ENCODE assay signal across 22 cellular contexts in genomic region chr7:148335790-148336189, GRCh38.
DNase-seq lines count a peak whose midpoint lies in the region; ATAC-seq and TF ChIP-seq lines count a peak whose summit lies in the region.
"Had no signal": no experiment of that assay in that cellular context is flagged by ENCODE, and none has a peak within 500 bp of the region (broad histone marks: within the 10 kb centered on the region; RNA-seq: fewer than 3 reads in every experiment).

No MANE protein-coding gene starts in this region.

- CTCF ChIA-PET in CD4-positive, alpha-beta memory T cell (lab: Charles Lee; ENCODE audit: partially characterized antibody): no interaction called here

- no peak overlapping the region for H2BK120ac ChIP-seq in neuronal stem cell (ENCODE audit: low read depth, low read length)

- peak overlapping the region; percentile 64 for H3K27ac Mint-ChIP-seq in chondrocyte (ENCODE audit: unreplicated experiment)
- H3K27ac Mint-ChIP-seq in stimulated activated naive CD8-positive, alpha-beta T cell treated with anti-CD3 and anti-CD28 coated beads, Interleukin-15, amount 100 ng/mL, for 72 hours: no peak overlapping the region
- H3K27ac Mint-ChIP-seq in CD4-positive, alpha-beta memory T cell: no peak overlapping the region
- H3K27ac Mint-ChIP-seq: CD4-positive, CD25-positive, alpha-beta regulatory T cell had no signal

- intact Hi-C loops in CD4-positive, alpha-beta memory T cell (cut with micrococcal nuclease): no loop called here

- no peak overlapping the region for H2AK5ac ChIP-seq in neuronal stem cell (ENCODE audit: low read depth, low read length)

- no peak overlapping the region for H3K14ac ChIP-seq in neuronal stem cell (ENCODE audit: low read length)

- H3K4me2 ChIP-seq in neuronal stem cell (ENCODE audit: insufficient read depth, low read length, poor library complexity, severe bottlenecking): no peak overlapping the region
- H3K4me2 ChIP-seq: A549, KMS-11 had no signal

- peaks cover 7% of the 10 kb centered on the region; the same call in 1 of the 2 replicates for H3K9me3 ChIP-seq in HUES48 (ENCODE audit: control insufficient read depth, insufficient read depth, low read length)
- H3K9me3 ChIP-seq in iPS-20b (ENCODE audit: insufficient read depth, low read depth, low read length): 0 out of 2 replicates have a peak, but pooled peaks cover 8% of the 10 kb centered on the region
- H3K9me3 ChIP-seq in neuronal stem cell (replicated peaks in 1 of 2; ENCODE audit: control insufficient read depth in 2 of 2, insufficient read depth in 1 of 2, low read depth in 1 of 2, low read length in 2 of 2): peaks cover 2 to 3% of the 10 kb centered on the region in 2 donors
- no peaks in the 10 kb centered on the region for H3K9me3 ChIP-seq in CD4-positive, alpha-beta memory T cell (ENCODE audit: control insufficient read depth in 1 of 2, low read length in 2 of 2)
- H3K9me3 ChIP-seq: HAP-1, Peyer's patch had no signal

- no peak overlapping the region for H2BK15ac ChIP-seq in neuronal stem cell (ENCODE audit: low read length)

- H3K27me3 ChIP-seq in HUES48 (ENCODE audit: control insufficient read depth, insufficient read depth, low read length): no peaks in the 10 kb centered on the region
- peaks cover 5% of the 10 kb centered on the region; the same call in 1 of the 2 replicates for H3K27me3 ChIP-seq in iPS-20b (ENCODE audit: insufficient read depth, low read length)
- H3K27me3 ChIP-seq in neuronal stem cell (ENCODE audit: control insufficient read depth in 3 of 3, insufficient read depth in 3 of 3, low read depth in 1 of 3, low read length in 3 of 3): no peaks in the 10 kb centered on the region
- H3K27me3 ChIP-seq in CD4-positive, alpha-beta memory T cell (ENCODE audit: insufficient read depth, low read length): peaks cover 13% of the 10 kb centered on the region
- H3K27me3 ChIP-seq: Peyer's patch had no signal

- DNase-seq in chondrocyte (ENCODE audit: low spot score) (no peak), neuronal stem cell (ENCODE audit: low spot score) (no peak), RKO (ENCODE audit: low spot score) (no peak)
- DNase-seq in stimulated activated naive CD8-positive, alpha-beta T cell treated with anti-CD3 and anti-CD28 coated beads, Interleukin-15, amount 100 ng/mL, for 72 hours: no peak
- no peak for DNase-seq in CD4-positive, alpha-beta memory T cell
- DNase-seq: CD4-positive, CD25-positive, alpha-beta regulatory T cell; DMS79; GM23248; IMR-90; MV-4-11; NCI-H1694; NCI-H2171; NCI-H524 treated with DMSO at 0.1 percent for 48 hours; Peyer's patch; Right ventricle myocardium superior had no signal

- no peak overlapping the region for H2BK5ac ChIP-seq in neuronal stem cell (ENCODE audit: low read length)

- no peak overlapping the region for H3K18ac ChIP-seq in neuronal stem cell (ENCODE audit: low read length)

- no peak for TF ChIP-seq CTCF in chondrocyte (IDR thresholded peaks at IDR 0.05)

- H3K4ac ChIP-seq in neuronal stem cell (ENCODE audit: low read length): no peak overlapping the region

- no peak overlapping the region for H2AFZ ChIP-seq in neuronal stem cell (ENCODE audit: low read length)
- H2AFZ ChIP-seq: GM23248 had no signal

- H3K36me3 ChIP-seq in HUES48 (ENCODE audit: control insufficient read depth, insufficient read depth, low read length) (no peaks in the 10 kb centered on the region), iPS-20b (ENCODE audit: insufficient read depth, low read depth, low read length) (no peaks in the 10 kb centered on the region), neuronal stem cell (replicated peaks in 1 of 2; ENCODE audit: control insufficient read depth in 2 of 2, insufficient read depth in 2 of 2, low read length in 2 of 2) (no peaks in the 10 kb centered on the region)
- H3K36me3 ChIP-seq in CD4-positive, alpha-beta memory T cell (ENCODE audit: insufficient read depth, low read length): no peaks in the 10 kb centered on the region
- H3K36me3 ChIP-seq: HAP-1, Peyer's patch had no signal

- no peak overlapping the region for H2BK12ac ChIP-seq in neuronal stem cell (ENCODE audit: low read length)

- H3K4me3 ChIP-seq in HUES48 (ENCODE audit: low read depth, low read length) (no peak overlapping the region), iPS-20b (ENCODE audit: low read length) (peak overlapping the region; percentile 17; the same call in 1 of the 2 replicates), neuronal stem cell (ENCODE audit: low read length in 2 of 2) (no peak overlapping the region)
- H3K4me3 ChIP-seq in CD4-positive, alpha-beta memory T cell (ENCODE audit: low read length in 2 of 2): no peak overlapping the region
- H3K4me3 ChIP-seq: A549, GM23248, HAP-1, Peyer's patch had no signal

- no peak for ATAC-seq in stimulated activated naive CD8-positive, alpha-beta T cell treated with anti-CD3 and anti-CD28 coated beads, Interleukin-15, amount 100 ng/mL, for 72 hours
- no peak for ATAC-seq in HG03432 (IDR thresholded peaks at IDR 0.05; ENCODE audit: unreplicated experiment)
- ATAC-seq: A549 had no signal

- H3K9me3 Mint-ChIP-seq in chondrocyte (ENCODE audit: low read depth): peaks cover 6% of the 10 kb centered on the region
- peaks cover 9 to 11% of the 10 kb centered on the region in 2 donors for H3K9me3 Mint-ChIP-seq in stimulated activated naive CD8-positive, alpha-beta T cell treated with anti-CD3 and anti-CD28 coated beads, Interleukin-15, amount 100 ng/mL, for 72 hours
- H3K9me3 Mint-ChIP-seq in CD4-positive, alpha-beta memory T cell: peaks cover 0 to 6% (median 2%) of the 10 kb centered on the region in 8 donors

- H3K23ac ChIP-seq in neuronal stem cell (ENCODE audit: low read depth, low read length, poor library complexity): no peak overlapping the region

- H3K36me3 Mint-ChIP-seq in chondrocyte (ENCODE audit: low read depth): no peaks in the 10 kb centered on the region
- peaks cover 0 to 4% of the 10 kb centered on the region in 2 donors for H3K36me3 Mint-ChIP-seq in CD4-positive, alpha-beta memory T cell
- H3K36me3 Mint-ChIP-seq: CD4-positive, CD25-positive, alpha-beta regulatory T cell had no signal

- no peak overlapping the region for H4K8ac ChIP-seq in neuronal stem cell (ENCODE audit: low read depth, low read length)

- H3K4me1 ChIP-seq in HUES48 (ENCODE audit: control insufficient read depth, insufficient read depth, low read length): peaks cover 56% of the 10 kb centered on the region
- peaks cover 51% of the 10 kb centered on the region; the same call in 1 of the 2 replicates for H3K4me1 ChIP-seq in iPS-20b (ENCODE audit: insufficient read depth, low read length)
- peaks cover 17 to 33% of the 10 kb centered on the region in 2 donors for H3K4me1 ChIP-seq in neuronal stem cell (ENCODE audit: control insufficient read depth in 2 of 2, insufficient read depth in 1 of 2, low read depth in 1 of 2, low read length in 2 of 2)
- H3K4me1 ChIP-seq in CD4-positive, alpha-beta memory T cell (ENCODE audit: insufficient read depth, low read length): peaks cover 10% of the 10 kb centered on the region

- no CpG with 5 or more reads among the region's 1 CpG for WGBS in neuronal stem cell (ENCODE audit: extremely low coverage in 2 of 2, insufficient read length in 2 of 2, insufficient replicate concordance in 1 of 2), 2 donors

- H3K27me3 Mint-ChIP-seq in chondrocyte (ENCODE audit: low read depth): peaks cover 31% of the 10 kb centered on the region
- H3K27me3 Mint-ChIP-seq in stimulated activated naive CD8-positive, alpha-beta T cell treated with anti-CD3 and anti-CD28 coated beads, Interleukin-15, amount 100 ng/mL, for 72 hours: peaks cover 69% of the 10 kb centered on the region
- H3K27me3 Mint-ChIP-seq in CD4-positive, alpha-beta memory T cell: peaks cover 33 to 34% of the 10 kb centered on the region in 2 donors

- POLR2A ChIA-PET in CD4-positive, alpha-beta memory T cell (lab: Charles Lee; ENCODE audit: partially characterized antibody): no interaction called here

- H3K9ac ChIP-seq in HUES48 (ENCODE audit: low read depth, low read length) (no peak overlapping the region), iPS-20b (ENCODE audit: low read depth, low read length) (no peak overlapping the region; the same call in 1 of the 2 replicates), neuronal stem cell (ENCODE audit: low read depth, low read length, poor library complexity) (no peak overlapping the region)
- H3K9ac ChIP-seq: GM23248, KMS-11 had no signal

- no peak overlapping the region for H4K91ac ChIP-seq in neuronal stem cell (ENCODE audit: low read depth, low read length, poor library complexity)

- peaks cover 53% of the 10 kb centered on the region for H3K4me1 Mint-ChIP-seq in chondrocyte (ENCODE audit: low read depth)
- H3K4me1 Mint-ChIP-seq in stimulated activated naive CD8-positive, alpha-beta T cell treated with anti-CD3 and anti-CD28 coated beads, Interleukin-15, amount 100 ng/mL, for 72 hours: peaks cover 15% of the 10 kb centered on the region
- H3K4me1 Mint-ChIP-seq in CD4-positive, alpha-beta memory T cell: peaks cover 13 to 20% (median 15%) of the 10 kb centered on the region in 4 donors

- peak overlapping the region; percentile 100 for H3K27ac ChIP-seq in HUES48 (ENCODE audit: low read depth, low read length)
- no peak overlapping the region for H3K27ac ChIP-seq in iPS-20b (ENCODE audit: low read length)
- H3K27ac ChIP-seq in neuronal stem cell (replicated peaks; ENCODE audit: low read length): peak overlapping the region; percentile 26
- H3K27ac ChIP-seq in CD4-positive, alpha-beta memory T cell (ENCODE audit: low read depth, low read length): no peak overlapping the region
- H3K27ac ChIP-seq: A549, GM23248, HL-60, KMS-11, Peyer's patch had no signal

- H3K79me1 ChIP-seq in neuronal stem cell (ENCODE audit: low read depth, low read length): peaks cover 7% of the 10 kb centered on the region

- no peak overlapping the region for H3K4me3 Mint-ChIP-seq in chondrocyte (ENCODE audit: unreplicated experiment)
- no peak overlapping the region for H3K4me3 Mint-ChIP-seq in stimulated activated naive CD8-positive, alpha-beta T cell treated with anti-CD3 and anti-CD28 coated beads, Interleukin-15, amount 100 ng/mL, for 72 hours
- H3K4me3 Mint-ChIP-seq in CD4-positive, alpha-beta memory T cell: no peak overlapping the region
- H3K4me3 Mint-ChIP-seq: CD4-positive, CD25-positive, alpha-beta regulatory T cell had no signal

Comparison
In these comparisons a context has a peak if more than half of its experiments do, and no peak if none do; other contexts are left out.
1. H3K27ac ChIP-seq: peak in HUES48 (single experiment) and neuronal stem cell (single experiment); none in iPS-20b (single experiment) and CD4-positive, alpha-beta memory T cell (single experiment).